3 cellular contexts compared by ENCODE assay signal in genomic region chr18:47480166-47480565, GRCh38.
"Had no signal": no experiment of that assay in that cellular context is flagged by ENCODE, and none has a peak within 500 bp of the region (broad histone marks: within the 10 kb centered on the region; RNA-seq: fewer than 3 reads in every experiment).

No MANE protein-coding gene starts in this region.

- DNase-seq: GDM1, GF-D8 had no signal

- H3K4me3 ChIP-seq: GM12878 had no signal

- ATAC-seq: GM12878 had no signal
